8 cellular contexts compared by ENCODE assay signal in genomic region chr7:28408974-28409715, GRCh38. TPM values are rescaled to one million over a fixed set of nuclear protein-coding genes. Genes with fewer than 3 reads are reported as not detected.
DNase-seq lines count a peak whose midpoint lies in the region; ATAC-seq and TF ChIP-seq lines count a peak whose summit lies in the region.

No MANE protein-coding gene starts in this region.

- H3K27ac Mint-ChIP-seq in progenitor cell of endocrine pancreas = peak overlapping the region; percentile 96

- intact Hi-C loops in right cardiac atrium (cut with DNase I) = loop anchor here in 1 of 4 donors (5.0 kb wide), 1 partner anchor 213 kb away; no protein-coding TSS in a partner anchor

- H3K27me3 ChIP-seq in right cardiac atrium (ENCODE audit: control insufficient read depth, insufficient read depth) = no peaks in the 10 kb centered on the region

- H3K4me3 ChIP-seq in NB4 (ENCODE audit: low read depth, low read length) (no peak overlapping the region), right cardiac atrium (ENCODE audit: low read length) (peak overlapping the region; percentile 61)

- no peak for TF ChIP-seq POLR2A in NB4 (IDR thresholded peaks at IDR 0.05; ENCODE audit: extremely low read depth, insufficient read length)

- H3K9me3 Mint-ChIP-seq in progenitor cell of endocrine pancreas (ENCODE audit: low read depth) = no peaks in the 10 kb centered on the region

- under 1% methylated on average over 51 of the region's 51 CpGs for WGBS in right cardiac atrium

- peak overlapping the region; percentile 82 for H3K4me3 Mint-ChIP-seq in progenitor cell of endocrine pancreas (ENCODE audit: low read depth)

- peaks cover 91% of the 10 kb centered on the region for H3K27me3 Mint-ChIP-seq in progenitor cell of endocrine pancreas

- peaks cover 13% of the 10 kb centered on the region for H3K4me1 Mint-ChIP-seq in progenitor cell of endocrine pancreas (ENCODE audit: low read depth)

- ATAC-seq in GM18502 (IDR thresholded peaks at IDR 0.05; ENCODE audit: poor library complexity, unreplicated experiment) (peak; percentile 50), right cardiac atrium (peak; percentile 91 to 92), HG03039 (IDR thresholded peaks at IDR 0.05; ENCODE audit: unreplicated experiment) (no peak)

- no peaks in the 10 kb centered on the region for H3K36me3 Mint-ChIP-seq in progenitor cell of endocrine pancreas (ENCODE audit: insufficient read depth)

- TF ChIP-seq CTCF in NB4 (IDR thresholded peaks at IDR 0.05; ENCODE audit: low read depth, low read length) = no peak
- no peak for TF ChIP-seq CTCF in progenitor cell of endocrine pancreas (IDR thresholded peaks at IDR 0.05; ENCODE audit: unreplicated experiment)

- H3K9me3 ChIP-seq in right cardiac atrium (ENCODE audit: control insufficient read depth, low read length) = no peaks in the 10 kb centered on the region

- DNase-seq in NB4 (ENCODE audit: low read depth) (peak; percentile 85), SKM-1 treated with dmso at 0.1 percent for 144 hours (lab: John Stamatoyannopoulos, UW; ENCODE audit: unreplicated experiment) (peak; percentile 87), astrocyte of the hippocampus (ENCODE audit: low read depth, low spot score) (peak; percentile 98), right cardiac atrium (peak; percentile 96 to 97 (median 96)), progenitor cell of endocrine pancreas (ENCODE audit: low spot score, unreplicated experiment) (peak; percentile 68), ureter (ENCODE audit: low spot score) (peak; percentile 94)

- H3K4me1 ChIP-seq in right cardiac atrium (ENCODE audit: control insufficient read depth, insufficient read depth, low read length) = peaks cover 7% of the 10 kb centered on the region

- H3K27ac ChIP-seq in right cardiac atrium (ENCODE audit: low read length) = peak overlapping the region; percentile 94

RNA-seq across cellular contexts. Expression of gene CREB5, which starts 3.2 kb away (rescaled TPM):
- total RNA-seq in right cardiac atrium = 10 to 100 TPM in 1 of 4 donors, 1 to 10 TPM in 3; 4.0 to 10.8 (median 9.0) TPM
- 20.4 TPM for polyA plus RNA-seq in right cardiac atrium
- 4.6 and 5.4 TPM in 2 replicates for total RNA-seq in progenitor cell of endocrine pancreas
- 10.6 TPM for total RNA-seq in ureter
